In the genomic region with DNA sequence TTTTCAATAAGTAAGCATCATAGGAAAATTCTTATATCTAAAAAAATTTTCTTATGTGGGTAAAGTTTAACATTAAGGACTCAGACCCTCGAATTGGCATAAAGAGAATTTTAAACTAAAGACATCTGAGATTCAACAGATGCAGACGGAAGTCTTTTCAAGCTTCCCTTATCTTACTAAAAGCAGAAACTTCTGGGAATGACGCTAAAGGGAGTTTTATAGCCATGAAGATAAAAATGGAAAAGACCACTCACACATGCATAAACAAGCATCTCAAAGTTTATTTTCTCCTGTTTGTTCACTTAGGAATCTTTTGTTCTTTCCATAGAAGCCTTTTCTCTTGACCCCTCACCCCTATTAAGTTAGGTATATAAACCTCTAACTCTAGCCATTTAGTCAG, we compare ENCODE assay signal across 1 cellular context.
TF ChIP-seq lines count a peak whose summit lies in the region.

No MANE protein-coding gene starts in this region.

TF ChIP-seq in K562, 482 proteins besides CTCF, POLR2A, EP300 and RAD21:
- TF ChIP-seq ARID1B (IDR thresholded peaks at IDR 0.05) (peak; percentile 71), TEAD4 (IDR thresholded peaks at IDR 0.05; ENCODE audit: low read length) (peak; percentile 54), TEAD4 (CRISPR knock-in tag; IDR thresholded peaks at IDR 0.05; ENCODE audit: borderline replicate concordance) (no peak), TCF3 (CRISPR knock-in tag; IDR thresholded peaks at IDR 0.05) (peak; percentile 43; the same call in 1 of the 2 replicates), NCOR1 (IDR thresholded peaks at IDR 0.05) (peak; percentile 42), DPF2 (IDR thresholded peaks at IDR 0.05) (0 out of 2 replicates have a peak, but pooled peaks have one; percentile 15), TAL1 (IDR thresholded peaks at IDR 0.05) (peak; percentile 30), HLTF (IDR thresholded peaks at IDR 0.05) (no peak), TAF1 (IDR thresholded peaks at IDR 0.05; ENCODE audit: control insufficient read depth, extremely low read depth, insufficient read depth, low read length, severe bottlenecking) (no peak), NR2C1 (IDR thresholded peaks at IDR 0.05) (no peak), NR2C1 (tag; IDR thresholded peaks at IDR 0.05) (0 out of 2 replicates have a peak, but pooled peaks have one; percentile 14), SMARCA4 (IDR thresholded peaks at IDR 0.05) (peak; percentile 41; the same call in 1 of the 2 replicates), CBFA2T3 (IDR thresholded peaks at IDR 0.05) (peak; percentile 57), PCBP2 (IDR thresholded peaks at IDR 0.05; ENCODE audit: low read depth, low read length, poor library complexity, severe bottlenecking) (no peak)
